In the genomic region with DNA sequence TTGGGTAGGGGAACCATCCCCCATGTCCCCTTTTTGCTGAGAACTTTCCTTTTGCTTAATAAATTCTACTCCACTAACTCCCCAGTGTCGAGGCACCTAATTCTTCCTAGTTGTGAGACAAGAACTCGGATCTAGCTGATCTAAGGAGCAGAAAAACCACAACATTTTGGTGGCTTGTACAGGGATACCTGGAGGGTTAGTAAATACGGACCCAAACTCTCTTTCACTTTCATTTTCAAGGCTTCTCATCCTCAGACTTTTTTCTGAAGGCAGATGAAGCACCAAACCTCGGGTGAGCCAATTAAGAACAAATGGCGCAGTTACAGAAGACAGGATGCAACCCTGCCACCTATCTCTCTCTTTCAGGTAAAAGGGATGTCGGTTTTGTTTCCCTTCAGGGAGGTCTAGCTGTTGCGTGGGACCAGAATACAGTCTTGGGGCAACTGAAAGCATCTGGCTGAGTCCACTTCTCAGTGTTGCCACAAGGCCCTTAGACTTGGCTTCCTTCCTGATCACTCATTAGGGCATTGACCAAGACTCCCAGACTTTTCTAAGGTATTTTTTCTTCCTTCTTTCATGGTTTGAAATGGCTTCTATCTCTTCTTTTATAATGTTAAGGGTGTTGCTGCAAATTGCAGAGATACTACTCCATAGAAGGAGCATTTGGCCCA, we compare ENCODE assay signal across 17 cellular contexts. TPM values are rescaled to one million over a fixed set of nuclear protein-coding genes. Genes with fewer than 3 reads are reported as not detected.
DNase-seq lines count a peak whose midpoint lies in the region; ATAC-seq and TF ChIP-seq lines count a peak whose summit lies in the region.
"Had no signal": no experiment of that assay in that cellular context is flagged by ENCODE, and none has a peak within 500 bp of the region (broad histone marks: within the 10 kb centered on the region; RNA-seq: fewer than 3 reads in every experiment).

No MANE protein-coding gene starts in this region.

- H3K23ac ChIP-seq in mesendoderm (ENCODE audit: low read length) = no peak overlapping the region

- no peak overlapping the region for H2BK120ac ChIP-seq in mesendoderm (ENCODE audit: low read depth, low read length)

- no peak overlapping the region for H2BK5ac ChIP-seq in mesendoderm (ENCODE audit: low read length)

- H3K4me2 ChIP-seq in mesendoderm (ENCODE audit: low read length) = no peak overlapping the region
- H3K4me2 ChIP-seq: smooth muscle cell had no signal

- H4K5ac ChIP-seq in mesendoderm (ENCODE audit: low read length) = no peak overlapping the region

- POLR2A ChIA-PET in naive thymus-derived CD8-positive, alpha-beta T cell (lab: Charles Lee) = no interaction called here

- H3K4me1 Mint-ChIP-seq in activated naive CD4-positive, alpha-beta T cell treated with anti-CD3 and anti-CD28 coated beads, Interleukin-2, amount 10 ng/mL, durations not matched to agents 7 days and 5 days = peaks cover 9% of the 10 kb centered on the region
- peaks cover 11% of the 10 kb centered on the region; the same call in 1 of the 2 replicates for H3K4me1 Mint-ChIP-seq in HFFc6 (ENCODE audit: low read depth)
- H3K4me1 Mint-ChIP-seq in T-helper 2 cell treated with Interferon-gamma antibody and Interleukin-4, amounts not matched to agents 5 μg/mL and 100 μg/mL, for 36 hours (ENCODE audit: low read depth) = peaks cover 2% of the 10 kb centered on the region
- peaks cover 4 to 12% (median 11%) of the 10 kb centered on the region in 4 donors for H3K4me1 Mint-ChIP-seq in naive thymus-derived CD8-positive, alpha-beta T cell
- H3K4me1 Mint-ChIP-seq in stimulated activated naive B cell treated with anti-CD40 and anti-IgM and Interleukin-4, amounts not matched to agents 10 μg/mL and 1 μg/mL and 100 μg/mL, for 72 hours = peaks cover 0 to 2% of the 10 kb centered on the region in 2 donors

- no peak for TF ChIP-seq CTCF in HFFc6 (IDR thresholded peaks at IDR 0.05)

- no peak overlapping the region for H3K9ac ChIP-seq in mesendoderm (ENCODE audit: low read length)
- H3K9ac ChIP-seq: parathyroid adenoma had no signal

- CTCF ChIA-PET in activated naive CD4-positive, alpha-beta T cell treated with anti-CD3 and anti-CD28 coated beads, Interleukin-2, amount 10 ng/mL, durations not matched to agents 7 days and 5 days (lab: Charles Lee) = no interaction called here

- no peaks in the 10 kb centered on the region for H3K36me3 Mint-ChIP-seq in activated naive CD4-positive, alpha-beta T cell treated with anti-CD3 and anti-CD28 coated beads, Interleukin-2, amount 10 ng/mL, durations not matched to agents 7 days and 5 days
- no peaks in the 10 kb centered on the region for H3K36me3 Mint-ChIP-seq in HFFc6 (ENCODE audit: low read depth)
- H3K36me3 Mint-ChIP-seq in T-helper 2 cell treated with Interferon-gamma antibody and Interleukin-4, amounts not matched to agents 5 μg/mL and 100 μg/mL, for 36 hours (ENCODE audit: low read depth) = no peaks in the 10 kb centered on the region
- H3K36me3 Mint-ChIP-seq in naive thymus-derived CD8-positive, alpha-beta T cell = no peaks in the 10 kb centered on the region
- no peaks in the 10 kb centered on the region for H3K36me3 Mint-ChIP-seq in stimulated activated naive B cell treated with anti-CD40 and anti-IgM and Interleukin-4, amounts not matched to agents 10 μg/mL and 1 μg/mL and 100 μg/mL, for 72 hours

- no peak overlapping the region for H2BK15ac ChIP-seq in mesendoderm (replicated peaks; ENCODE audit: low read depth)

- no peak overlapping the region for H3K4me3 ChIP-seq in mesendoderm (ENCODE audit: low read length)
- H3K4me3 ChIP-seq: heart right ventricle, SK-N-MC, smooth muscle cell had no signal

- no peak overlapping the region for H4K8ac ChIP-seq in mesendoderm (ENCODE audit: low read depth, low read length)

- H3K27ac Mint-ChIP-seq in activated naive CD4-positive, alpha-beta T cell treated with anti-CD3 and anti-CD28 coated beads, Interleukin-2, amount 10 ng/mL, durations not matched to agents 7 days and 5 days = no peak overlapping the region
- H3K27ac Mint-ChIP-seq in HFFc6 = no peak overlapping the region; the same call in 1 of the 2 replicates
- H3K27ac Mint-ChIP-seq in T-helper 2 cell treated with Interferon-gamma antibody and Interleukin-4, amounts not matched to agents 5 μg/mL and 100 μg/mL, for 36 hours = no peak overlapping the region
- peak overlapping the region in 1 of 10 donors; percentile 5 for H3K27ac Mint-ChIP-seq in naive thymus-derived CD8-positive, alpha-beta T cell
- no peak overlapping the region for H3K27ac Mint-ChIP-seq in stimulated activated naive B cell treated with anti-CD40 and anti-IgM and Interleukin-4, amounts not matched to agents 10 μg/mL and 1 μg/mL and 100 μg/mL, for 72 hours

- H2AK5ac ChIP-seq in mesendoderm (ENCODE audit: low read length) = no peak overlapping the region

- no peak overlapping the region for H3K27ac ChIP-seq in mesendoderm (ENCODE audit: low read depth, low read length)
- H3K27ac ChIP-seq: heart right ventricle, parathyroid adenoma, SK-N-MC, VCaP had no signal

- no peak for ATAC-seq in naive thymus-derived CD8-positive, alpha-beta T cell
- no peak for ATAC-seq in stimulated activated naive B cell treated with anti-CD40 and anti-IgM and Interleukin-4, amounts not matched to agents 10 μg/mL and 1 μg/mL and 100 μg/mL, for 72 hours (replicated peaks)
- ATAC-seq: heart right ventricle had no signal

- H3K79me2 ChIP-seq in mesendoderm (ENCODE audit: control insufficient read depth, insufficient read depth, low read length) = no peaks in the 10 kb centered on the region
- H3K79me2 ChIP-seq: parathyroid adenoma had no signal

- H3K56ac ChIP-seq in mesendoderm (ENCODE audit: low read length) = no peak overlapping the region

- no peaks in the 10 kb centered on the region for H3K4me1 ChIP-seq in mesendoderm (ENCODE audit: control insufficient read depth, low read depth, low read length)
- H3K4me1 ChIP-seq: heart right ventricle, parathyroid adenoma had no signal

- peaks cover 6% of the 10 kb centered on the region for H3K9me3 Mint-ChIP-seq in activated naive CD4-positive, alpha-beta T cell treated with anti-CD3 and anti-CD28 coated beads, Interleukin-2, amount 10 ng/mL, durations not matched to agents 7 days and 5 days
- H3K9me3 Mint-ChIP-seq in HFFc6 = no peaks in the 10 kb centered on the region
- peaks cover 8% of the 10 kb centered on the region for H3K9me3 Mint-ChIP-seq in T-helper 2 cell treated with Interferon-gamma antibody and Interleukin-4, amounts not matched to agents 5 μg/mL and 100 μg/mL, for 36 hours
- H3K9me3 Mint-ChIP-seq in naive thymus-derived CD8-positive, alpha-beta T cell = peaks cover 0 to 3% (median 0%) of the 10 kb centered on the region in 9 donors
- H3K9me3 Mint-ChIP-seq in stimulated activated naive B cell treated with anti-CD40 and anti-IgM and Interleukin-4, amounts not matched to agents 10 μg/mL and 1 μg/mL and 100 μg/mL, for 72 hours = no peaks in the 10 kb centered on the region

- H3K4ac ChIP-seq in mesendoderm (ENCODE audit: low read depth, low read length) = no peak overlapping the region

- DNase-seq in activated naive CD4-positive, alpha-beta T cell treated with anti-CD3 and anti-CD28 coated beads, Interleukin-2, amount 10 ng/mL, durations not matched to agents 7 days and 5 days = no peak
- DNase-seq in activated naive CD4-positive, alpha-beta T cell treated with anti-CD3 and anti-CD28 coated beads, Interleukin-2, amount 50 U/mL, for 16 hours = no peak
- DNase-seq in HFFc6 = no peak
- no peak for DNase-seq in T-helper 2 cell treated with Interferon-gamma antibody and Interleukin-4, amounts not matched to agents 5 μg/mL and 100 μg/mL, for 36 hours (ENCODE audit: low spot score)
- no peak for DNase-seq in naive thymus-derived CD8-positive, alpha-beta T cell
- no peak for DNase-seq in stimulated activated naive B cell treated with anti-CD40 and anti-IgM and Interleukin-4, amounts not matched to agents 10 μg/mL and 1 μg/mL and 100 μg/mL, for 72 hours
- DNase-seq in mesendoderm = no peak
- no peak for DNase-seq in NCI-H510A treated with DMSO at 0.1 percent for 48 hours (lab: John Stamatoyannopoulos, UW)
- DNase-seq: heart right ventricle, NCI-H1105, NCI-H226 had no signal

- no peaks in the 10 kb centered on the region for H3K36me3 ChIP-seq in mesendoderm (ENCODE audit: control insufficient read depth, insufficient read depth, low read length)
- H3K36me3 ChIP-seq: heart right ventricle had no signal

- no peak overlapping the region for H3K18ac ChIP-seq in mesendoderm (ENCODE audit: low read length)

- WGBS in mesendoderm (ENCODE audit: extremely low coverage, insufficient coverage, low lambda C conversion rate) = no CpG with 5 or more reads among the region's 7 CpGs

- peak overlapping the region; percentile 48 for H3K4me3 Mint-ChIP-seq in activated naive CD4-positive, alpha-beta T cell treated with anti-CD3 and anti-CD28 coated beads, Interleukin-2, amount 10 ng/mL, durations not matched to agents 7 days and 5 days
- H3K4me3 Mint-ChIP-seq in HFFc6 = peak overlapping the region; percentile 76
- peak overlapping the region; percentile 46 for H3K4me3 Mint-ChIP-seq in T-helper 2 cell treated with Interferon-gamma antibody and Interleukin-4, amounts not matched to agents 5 μg/mL and 100 μg/mL, for 36 hours
- peak overlapping the region in 9 of 10 donors; percentile 30 to 64 (median 48) for H3K4me3 Mint-ChIP-seq in naive thymus-derived CD8-positive, alpha-beta T cell
- no peak overlapping the region for H3K4me3 Mint-ChIP-seq in stimulated activated naive B cell treated with anti-CD40 and anti-IgM and Interleukin-4, amounts not matched to agents 10 μg/mL and 1 μg/mL and 100 μg/mL, for 72 hours

- H3K79me1 ChIP-seq in mesendoderm (ENCODE audit: low read length) = no peaks in the 10 kb centered on the region

- H3K27me3 Mint-ChIP-seq in activated naive CD4-positive, alpha-beta T cell treated with anti-CD3 and anti-CD28 coated beads, Interleukin-2, amount 10 ng/mL, durations not matched to agents 7 days and 5 days = no peaks in the 10 kb centered on the region
- 0 out of 2 replicates have a peak, but pooled peaks cover 2% of the 10 kb centered on the region for H3K27me3 Mint-ChIP-seq in HFFc6 (ENCODE audit: insufficient read depth)
- H3K27me3 Mint-ChIP-seq in T-helper 2 cell treated with Interferon-gamma antibody and Interleukin-4, amounts not matched to agents 5 μg/mL and 100 μg/mL, for 36 hours (ENCODE audit: low read depth) = no peaks in the 10 kb centered on the region
- peaks cover 0 to 4% (median 0%) of the 10 kb centered on the region in 5 donors for H3K27me3 Mint-ChIP-seq in naive thymus-derived CD8-positive, alpha-beta T cell
- peaks cover 3 to 5% of the 10 kb centered on the region in 2 donors for H3K27me3 Mint-ChIP-seq in stimulated activated naive B cell treated with anti-CD40 and anti-IgM and Interleukin-4, amounts not matched to agents 10 μg/mL and 1 μg/mL and 100 μg/mL, for 72 hours

- no peaks in the 10 kb centered on the region for H3K27me3 ChIP-seq in mesendoderm (ENCODE audit: insufficient read depth, low read length, poor library complexity)
- H3K27me3 ChIP-seq: heart right ventricle had no signal

RNA-seq across cellular contexts. Expression of gene HTR1B, which starts 11.1 kb away (rescaled TPM):
- total RNA-seq in HFFc6 (2021; fragmentation: NEBNext Ultra II Directional; extraction: Animal tissue kit (Norgen Biotek cat#: 25700)) = under 1 TPM; 0.14 to 0.87 (median 0.18) TPM
- not detected for total RNA-seq in naive thymus-derived CD8-positive, alpha-beta T cell
- polyA plus RNA-seq in naive thymus-derived CD8-positive, alpha-beta T cell = not detected
- polyA plus RNA-seq in mesendoderm (2013, experiment 1 of 2) = 0.38 TPM
- polyA plus RNA-seq in mesendoderm (2013, experiment 2 of 2) = 0.42 TPM
- total RNA-seq: epithelial cell of proximal tubule, mononuclear cell, smooth muscle cell had no signal

Comparison
In these comparisons a context has a peak if more than half of its experiments do, and no peak if none do; other contexts are left out.
1. H3K4me3 Mint-ChIP-seq: peak in activated naive CD4-positive, alpha-beta T cell treated with anti-CD3 and anti-CD28 coated beads, Interleukin-2, amount 10 ng/mL, durations not matched to agents 7 days and 5 days (single experiment), HFFc6 (single experiment), T-helper 2 cell treated with Interferon-gamma antibody and Interleukin-4, amounts not matched to agents 5 μg/mL and 100 μg/mL, for 36 hours (single experiment) and naive thymus-derived CD8-positive, alpha-beta T cell (9 of 10); none in stimulated activated naive B cell treated with anti-CD40 and anti-IgM and Interleukin-4, amounts not matched to agents 10 μg/mL and 1 μg/mL and 100 μg/mL, for 72 hours (0 of 2).